Comparison of ENCODE assay signal across 12 cellular contexts in the genomic region with DNA sequence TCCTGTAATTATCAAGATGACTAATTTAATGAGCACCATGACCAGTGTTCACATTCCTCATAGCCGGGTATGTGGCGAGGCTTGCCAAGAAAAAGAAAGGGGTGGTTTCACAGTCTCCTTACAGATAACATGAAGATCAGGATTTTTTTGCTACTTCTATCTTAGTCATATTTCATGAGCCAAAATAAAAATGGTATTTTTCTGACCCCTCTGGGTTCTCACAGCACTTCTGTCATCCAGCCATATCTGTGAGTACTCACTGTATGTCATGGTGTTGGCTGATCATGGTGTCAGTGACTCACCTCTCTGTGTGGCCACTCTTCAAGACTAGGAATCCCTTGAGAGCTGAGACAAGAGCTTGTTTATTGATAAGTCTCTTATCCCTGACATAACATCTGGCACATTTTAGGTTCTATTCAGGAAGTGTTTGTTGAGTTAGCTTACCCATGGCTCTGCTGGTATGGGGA.
DNase-seq lines count a peak whose midpoint lies in the region; ATAC-seq and TF ChIP-seq lines count a peak whose summit lies in the region.
"Had no signal": no experiment of that assay in that cellular context is flagged by ENCODE, and none has a peak within 500 bp of the region (broad histone marks: within the 10 kb centered on the region; RNA-seq: fewer than 3 reads in every experiment).

No MANE protein-coding gene starts in this region.

- POLR2A ChIA-PET in A673 (lab: Charles Lee; ENCODE audit: low non-redundant PET): no interaction called here

- ATAC-seq in right cardiac atrium: peak; percentile 96
- ATAC-seq in psoas muscle: no peak
- no peak for ATAC-seq in GM21717 (IDR thresholded peaks at IDR 0.05; ENCODE audit: unreplicated experiment)
- no peak for ATAC-seq in HG03342 (IDR thresholded peaks at IDR 0.05; ENCODE audit: unreplicated experiment)

- H3K27ac ChIP-seq in A673 (ENCODE audit: low read depth, low read length, poor library complexity, severe bottlenecking) (peak overlapping the region; percentile 27), right cardiac atrium (ENCODE audit: low read length) (no peak overlapping the region), psoas muscle (no peak overlapping the region)
- H3K27ac ChIP-seq: C4-2B had no signal

- H3K9me3 ChIP-seq in A673 (ENCODE audit: low read depth, low read length, poor library complexity, severe bottlenecking) (no peaks in the 10 kb centered on the region), adipocyte (ENCODE audit: control insufficient read depth, low read length) (no peaks in the 10 kb centered on the region), right cardiac atrium (ENCODE audit: control insufficient read depth, low read length) (no peaks in the 10 kb centered on the region), psoas muscle (no peaks in the 10 kb centered on the region)

- intact Hi-C loops in A673 (cut with micrococcal nuclease; ENCODE audit: unreplicated experiment) (no loop called here), right cardiac atrium (cut with DNase I) (no loop called here), psoas muscle (cut with DNase I) (no loop called here)

- WGBS in right cardiac atrium: 35% methylated on average over 2 of the region's 2 CpGs
- WGBS in psoas muscle, 3 donors: 40 to 59% (median 48%) methylated on average over 2 of the region's 2 CpGs

- H3K4me1 ChIP-seq in A673 (ENCODE audit: insufficient read depth, low read length, poor library complexity, severe bottlenecking) (peaks cover 24% of the 10 kb centered on the region), adipocyte (ENCODE audit: control insufficient read depth, insufficient read depth, low read length) (peaks cover 14% of the 10 kb centered on the region), right cardiac atrium (ENCODE audit: control insufficient read depth, insufficient read depth, low read length) (peaks cover 11% of the 10 kb centered on the region), psoas muscle (no peaks in the 10 kb centered on the region)

- H3K36me3 ChIP-seq in A673 (ENCODE audit: insufficient read depth, low read length, poor library complexity, severe bottlenecking) (no peaks in the 10 kb centered on the region), adipocyte (ENCODE audit: control insufficient read depth, insufficient read depth, low read length, severe bottlenecking) (no peaks in the 10 kb centered on the region), psoas muscle (ENCODE audit: insufficient read depth in 1 of 2, low read depth in 1 of 2) (no peaks in the 10 kb centered on the region)

- H3K9ac ChIP-seq in adipocyte (ENCODE audit: low read length): no peak overlapping the region

- H3K27me3 ChIP-seq in A673 (replicated peaks; ENCODE audit: insufficient read depth, low read depth, low read length, poor library complexity) (no peaks in the 10 kb centered on the region), adipocyte (replicated peaks; ENCODE audit: control insufficient read depth, insufficient read depth, low read length) (no peaks in the 10 kb centered on the region), right cardiac atrium (ENCODE audit: control insufficient read depth, insufficient read depth) (no peaks in the 10 kb centered on the region), psoas muscle (ENCODE audit: insufficient read depth in 3 of 3, low read length in 2 of 3) (no peaks in the 10 kb centered on the region)

- CTCF ChIA-PET in A673 (lab: Charles Lee): interaction anchor here (1.6 kb wide), 1 partner anchor 46 kb away, joined by 5 read pairs; no protein-coding TSS in a partner anchor

- TF ChIP-seq CTCF in A673 (conservative IDR thresholded peaks at IDR 0.05; ENCODE audit: low read depth, low read length): no peak
- TF ChIP-seq CTCF in psoas muscle (IDR thresholded peaks at IDR 0.05): no peak

- no TSS peak for BruUV-seq in A673 (replicated peaks; lab: Mats Ljungman, UMichigan)

- DNase-seq in A673 (ENCODE audit: low spot score) (peak; percentile 81), HCEC 1CT (peak; percentile 4), adipocyte (ENCODE audit: low read depth) (peak; percentile 20), right cardiac atrium (peak in 2 of 3 donors; percentile 41 to 42), psoas muscle (no peak), SKM-1 treated with dmso at 0.1 percent for 144 hours (lab: John Stamatoyannopoulos, UW; ENCODE audit: unreplicated experiment) (no peak)
- DNase-seq: KBM-7, NCI-H446, T-helper 2 cell had no signal

- H3K4me3 ChIP-seq in A673 (ENCODE audit: low read depth, low read length, poor library complexity, severe bottlenecking) (no peak overlapping the region), adipocyte (ENCODE audit: low read length) (no peak overlapping the region), right cardiac atrium (ENCODE audit: low read length) (no peak overlapping the region), psoas muscle (no peak overlapping the region)

Comparison
In these comparisons a context has a peak if more than half of its experiments do, and no peak if none do; other contexts are left out.
1. DNase-seq: peak in A673 (single experiment), HCEC 1CT (single experiment), adipocyte (single experiment) and right cardiac atrium (2 of 3); none in psoas muscle (0 of 2) and SKM-1 treated with dmso at 0.1 percent for 144 hours (single experiment).
2. ATAC-seq: peak in right cardiac atrium (2 of 2); none in psoas muscle (0 of 4), GM21717 (single experiment) and HG03342 (single experiment).